ENCODE assay signal across 10 cellular contexts in the genomic region with DNA sequence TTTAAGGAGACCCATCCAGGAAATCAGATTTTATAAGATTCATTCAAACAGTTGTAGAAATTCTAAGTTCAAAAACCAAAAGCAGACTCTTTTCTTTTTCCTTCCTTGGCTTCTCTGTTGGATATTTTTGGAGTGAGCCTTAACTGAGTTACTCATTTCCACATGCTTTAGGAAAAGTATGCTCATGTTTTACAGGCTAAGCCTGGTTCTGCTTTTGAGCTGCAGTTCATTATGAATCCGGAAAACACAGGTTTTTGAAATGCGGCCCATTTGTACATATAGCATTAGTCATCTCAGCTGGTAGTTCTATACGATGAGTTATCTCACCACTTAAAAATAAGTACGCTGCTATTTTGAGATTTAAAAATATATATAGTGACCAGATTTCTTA.
DNase-seq lines count a peak whose midpoint lies in the region; ATAC-seq and TF ChIP-seq lines count a peak whose summit lies in the region.
"Had no signal": no experiment of that assay in that cellular context is flagged by ENCODE, and none has a peak within 500 bp of the region (broad histone marks: within the 10 kb centered on the region; RNA-seq: fewer than 3 reads in every experiment).

No MANE protein-coding gene starts in this region.

- H3K4me3 Mint-ChIP-seq in HFFc6: peak overlapping the region; percentile 89
- no peak overlapping the region for H3K4me3 Mint-ChIP-seq in effector memory CD8-positive, alpha-beta T cell

- intact Hi-C loops in ascending aorta (cut with DNase I): loop anchor here (2.0 kb wide), 1 partner anchor 66 kb away; no protein-coding TSS in a partner anchor

- H3K27ac Mint-ChIP-seq in HFFc6: peak overlapping the region; percentile 98
- no peak overlapping the region for H3K27ac Mint-ChIP-seq in effector memory CD8-positive, alpha-beta T cell

- peaks cover 8 to 38% of the 10 kb centered on the region in 2 donors for H3K4me1 ChIP-seq in ascending aorta
- H3K4me1 ChIP-seq: parathyroid adenoma had no signal

- H3K9me3 ChIP-seq in ascending aorta: no peaks in the 10 kb centered on the region

- H3K36me3 Mint-ChIP-seq in HFFc6 (ENCODE audit: low read depth): peaks cover 11% of the 10 kb centered on the region
- H3K36me3 Mint-ChIP-seq in effector memory CD8-positive, alpha-beta T cell (ENCODE audit: insufficient read depth): no peaks in the 10 kb centered on the region

- ATAC-seq in effector memory CD8-positive, alpha-beta T cell (replicated peaks): no peak
- no peak for ATAC-seq in GM21390 (IDR thresholded peaks at IDR 0.05; ENCODE audit: unreplicated experiment)

- H3K4me3 ChIP-seq in ascending aorta: peak overlapping the region; percentile 39 to 59
- peak overlapping the region in 4 of 7 experiments; percentile 6 to 26 (median 22) for H3K4me3 ChIP-seq in skin epidermis

- peak overlapping the region; percentile 86 to 95 for H3K27ac ChIP-seq in ascending aorta
- peak overlapping the region in 20 of 21 experiments; percentile 57 to 91 (median 81) for H3K27ac ChIP-seq in skin epidermis
- H3K27ac ChIP-seq: parathyroid adenoma had no signal

- peaks cover 62% of the 10 kb centered on the region for H3K4me1 Mint-ChIP-seq in HFFc6 (ENCODE audit: low read depth)
- no peaks in the 10 kb centered on the region for H3K4me1 Mint-ChIP-seq in effector memory CD8-positive, alpha-beta T cell (ENCODE audit: low read depth in 2 of 2)

- no peaks in the 10 kb centered on the region for H3K9me3 Mint-ChIP-seq in HFFc6
- no peaks in the 10 kb centered on the region for H3K9me3 Mint-ChIP-seq in effector memory CD8-positive, alpha-beta T cell

- H3K27me3 Mint-ChIP-seq in HFFc6 (ENCODE audit: insufficient read depth): no peaks in the 10 kb centered on the region; the same call in 1 of the 2 replicates
- peaks cover 7 to 19% of the 10 kb centered on the region in 2 donors for H3K27me3 Mint-ChIP-seq in effector memory CD8-positive, alpha-beta T cell

- no peak for TF ChIP-seq CTCF in HFFc6 (IDR thresholded peaks at IDR 0.05)
- TF ChIP-seq CTCF in ascending aorta (IDR thresholded peaks at IDR 0.05): no peak

- H3K36me3 ChIP-seq in ascending aorta: peaks cover 0 to 4% of the 10 kb centered on the region in 2 donors

- no peaks in the 10 kb centered on the region for H3K27me3 ChIP-seq in ascending aorta

- DNase-seq in HFFc6 (peak; percentile 90), ascending aorta (ENCODE audit: low spot score in 2 of 2) (no peak), glomerular visceral epithelial cell (ENCODE audit: extremely low spot score) (peak; percentile 18), NCI-H226 (no peak)
- DNase-seq in activated naive CD4-positive, alpha-beta T cell treated with Interleukin-2 at 50 U/mL for 16 hours: no peak
- no peak for DNase-seq in effector memory CD8-positive, alpha-beta T cell
- DNase-seq: foreskin melanocyte had no signal

Comparison
In these comparisons a context has a peak if more than half of its experiments do, and no peak if none do; other contexts are left out.
1. DNase-seq: peak in HFFc6 (single experiment) and glomerular visceral epithelial cell (single experiment); none in ascending aorta (0 of 2), activated naive CD4-positive, alpha-beta T cell treated with Interleukin-2 at 50 U/mL for 16 hours (single experiment), NCI-H226 (single experiment) and effector memory CD8-positive, alpha-beta T cell (0 of 3).